ENCODE assay signal across 20 cellular contexts in the genomic region with DNA sequence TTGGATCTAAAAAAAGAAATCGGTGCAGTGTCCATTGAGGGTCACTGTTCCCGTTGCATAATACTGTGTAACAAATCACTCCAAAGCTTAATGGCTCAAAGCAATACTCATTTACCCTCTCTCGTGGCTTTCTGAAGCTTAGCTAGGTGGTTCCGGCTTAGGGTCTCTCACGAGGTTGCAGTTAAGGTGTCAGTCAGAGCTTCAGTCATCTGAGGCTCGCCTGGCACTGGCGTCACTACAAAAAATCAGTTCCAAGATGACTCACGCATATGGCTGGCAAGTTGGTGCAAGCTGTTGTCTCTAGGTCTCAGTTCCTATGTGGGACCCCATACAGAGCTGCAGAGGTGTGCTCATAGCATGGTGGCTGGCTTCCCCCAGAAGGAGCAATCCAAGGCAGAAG.
"Had no signal": no experiment of that assay in that cellular context is flagged by ENCODE, and none has a peak within 500 bp of the region (broad histone marks: within the 10 kb centered on the region; RNA-seq: fewer than 3 reads in every experiment).

No MANE protein-coding gene starts in this region.

- H3K36me3 Mint-ChIP-seq: naive thymus-derived CD4-positive, alpha-beta T cell; stimulated activated memory B cell treated with anti-CD40 and anti-IgM and Interleukin-4, amounts not matched to agents 10 μg/mL and 1 μg/mL and 100 μg/mL, for 72 hours had no signal

- H3K9ac ChIP-seq: parathyroid adenoma had no signal

- H2AFZ ChIP-seq: parathyroid adenoma had no signal

- ATAC-seq: heart left ventricle; left colon; naive thymus-derived CD4-positive, alpha-beta T cell; right lobe of liver; stimulated activated memory B cell treated with anti-CD40 and anti-IgM and Interleukin-4, amounts not matched to agents 10 μg/mL and 1 μg/mL and 100 μg/mL, for 72 hours; upper lobe of right lung had no signal

- H3K36me3 ChIP-seq: heart left ventricle, prostate gland, right lobe of liver, tibial artery, upper lobe of right lung had no signal

- H3K27ac ChIP-seq: coronary artery, heart left ventricle, parathyroid adenoma, prostate gland, right lobe of liver, tibial artery, upper lobe of right lung had no signal

- H3K4me3 Mint-ChIP-seq: naive thymus-derived CD4-positive, alpha-beta T cell; nephron progenitor cell; stimulated activated memory B cell treated with anti-CD40 and anti-IgM and Interleukin-4, amounts not matched to agents 10 μg/mL and 1 μg/mL and 100 μg/mL, for 72 hours; stimulated activated naive CD8-positive, alpha-beta T cell treated with anti-CD3 and anti-CD28 coated beads, Interleukin-15, Interleukin-2, amounts not matched to agents 100 ng/mL and 50 ng/mL, for 24 hours had no signal

- H3K9me3 ChIP-seq: heart left ventricle, prostate gland, right lobe of liver, upper lobe of right lung had no signal

- H3K4me1 ChIP-seq: heart left ventricle, parathyroid adenoma, prostate gland, right lobe of liver, tibial artery, upper lobe of right lung had no signal

- H3K79me2 ChIP-seq: parathyroid adenoma had no signal

- H3K4me1 Mint-ChIP-seq: naive thymus-derived CD4-positive, alpha-beta T cell; nephron progenitor cell; stimulated activated memory B cell treated with anti-CD40 and anti-IgM and Interleukin-4, amounts not matched to agents 10 μg/mL and 1 μg/mL and 100 μg/mL, for 72 hours had no signal

- H3K27me3 ChIP-seq: heart left ventricle, right lobe of liver, tibial artery, upper lobe of right lung had no signal

- H3K4me3 ChIP-seq: coronary artery, heart left ventricle, prostate gland, right lobe of liver, tibial artery, upper lobe of right lung had no signal

- H3K27ac Mint-ChIP-seq: nephron progenitor cell; stimulated activated memory B cell treated with anti-CD40 and anti-IgM and Interleukin-4, amounts not matched to agents 10 μg/mL and 1 μg/mL and 100 μg/mL, for 72 hours; stimulated activated naive CD8-positive, alpha-beta T cell treated with anti-CD3 and anti-CD28 coated beads, Interleukin-15, Interleukin-2, amounts not matched to agents 100 ng/mL and 50 ng/mL, for 24 hours had no signal

- H3K27me3 Mint-ChIP-seq: naive thymus-derived CD4-positive, alpha-beta T cell; stimulated activated memory B cell treated with anti-CD40 and anti-IgM and Interleukin-4, amounts not matched to agents 10 μg/mL and 1 μg/mL and 100 μg/mL, for 72 hours; stimulated activated naive CD8-positive, alpha-beta T cell treated with anti-CD3 and anti-CD28 coated beads, Interleukin-15, Interleukin-2, amounts not matched to agents 100 ng/mL and 50 ng/mL, for 24 hours had no signal

- DNase-seq: effector CD4-positive, alpha-beta T cell; foreskin melanocyte; heart left ventricle; hippocampal formation; left colon; mesendoderm; naive thymus-derived CD4-positive, alpha-beta T cell; nephron progenitor cell; retina; right lobe of liver; stimulated activated CD4-positive, alpha-beta T cell treated with anti-CD3 and anti-CD28 coated beads, Interleukin-15, amount 100 ng/mL, for 24 hours; stimulated activated CD4-positive, alpha-beta T cell treated with anti-CD3 and anti-CD28 coated beads, Interleukin-1b, Interleukin-23, amount 100 ng/mL, for 48 hours; stimulated activated CD4-positive, alpha-beta T cell treated with anti-CD3 and anti-CD28 coated beads, Interleukin-4, amount 100 ng/mL, for 24 hours; tibial artery; upper lobe of right lung had no signal

- H3K9me3 Mint-ChIP-seq: stimulated activated memory B cell treated with anti-CD40 and anti-IgM and Interleukin-4, amounts not matched to agents 10 μg/mL and 1 μg/mL and 100 μg/mL, for 72 hours; stimulated activated naive CD8-positive, alpha-beta T cell treated with anti-CD3 and anti-CD28 coated beads, Interleukin-15, Interleukin-2, amounts not matched to agents 100 ng/mL and 50 ng/mL, for 24 hours had no signal
